In the genomic region with DNA sequence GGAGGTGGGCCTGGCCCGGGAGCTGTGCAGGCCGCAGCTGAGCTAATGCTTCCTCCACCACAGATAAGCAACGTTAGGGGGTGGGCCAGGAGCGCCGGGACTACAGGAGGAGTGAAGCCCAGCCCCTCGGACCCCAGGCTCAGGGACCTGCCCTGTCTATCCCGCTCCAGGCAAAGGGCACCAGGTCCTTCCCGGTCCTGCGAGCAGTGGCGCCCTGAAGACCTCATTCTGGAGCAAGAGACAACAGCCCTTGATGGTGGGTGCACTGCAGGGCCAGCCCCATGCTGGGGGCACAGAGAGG, we compare ENCODE assay signal across 33 cellular contexts. TPM values are rescaled to one million over a fixed set of nuclear protein-coding genes. Genes with fewer than 3 reads are reported as not detected.
"Had no signal": no experiment of that assay in that cellular context is flagged by ENCODE, and none has a peak within 500 bp of the region (broad histone marks: within the 10 kb centered on the region; RNA-seq: fewer than 3 reads in every experiment).

No MANE protein-coding gene starts in this region.

- H3K4me3 ChIP-seq: neural progenitor cell, ovary, prostate gland, right atrium auricular region, right lobe of liver, skin epidermis, smooth muscle cell, spleen, suprapubic skin, testis, tibial artery, transverse colon, upper lobe of right lung, uterus had no signal

- ATAC-seq: naive thymus-derived CD4-positive, alpha-beta T cell; right lobe of liver; stimulated activated memory B cell treated with anti-CD40 and anti-IgM and Interleukin-4, amounts not matched to agents 10 μg/mL and 1 μg/mL and 100 μg/mL, for 72 hours; stimulated activated naive CD8-positive, alpha-beta T cell treated with anti-CD3 and anti-CD28 coated beads, Interleukin-15, Interleukin-2, amounts not matched to agents 100 U/mL and 50 U/mL, for 24 hours; upper lobe of right lung had no signal

- H3K36me3 ChIP-seq: neural progenitor cell, ovary, prostate gland, right atrium auricular region, right lobe of liver, transverse colon, upper lobe of right lung, uterus had no signal

- H3K27ac ChIP-seq: neural progenitor cell, ovary, parathyroid adenoma, prostate gland, right atrium auricular region, right lobe of liver, skin epidermis, spleen, suprapubic skin, testis, tibial artery, transverse colon, upper lobe of right lung, uterus had no signal

- H3K27me3 ChIP-seq: neural progenitor cell, ovary, right atrium auricular region, right lobe of liver, spleen, suprapubic skin, testis, tibial artery, transverse colon, upper lobe of right lung, uterus had no signal

- H3K4me1 ChIP-seq: neural progenitor cell, parathyroid adenoma, prostate gland, right atrium auricular region, right lobe of liver, spleen, suprapubic skin, testis, tibial artery, transverse colon, upper lobe of right lung, uterus had no signal

- DNase-seq: naive thymus-derived CD4-positive, alpha-beta T cell; natural killer cell; occipital lobe; ovary; retina; stimulated activated CD4-positive, alpha-beta T cell treated with anti-CD3 and anti-CD28 coated beads, Interleukin-12 subunit alpha, Interleukin-12 subunit beta, amount 100 ng/mL, for 4 hours; stimulated activated CD4-positive, alpha-beta T cell treated with anti-CD3 and anti-CD28 coated beads, Interleukin-1b, Interleukin-23, amount 100 ng/mL, for 48 hours; stimulated activated CD4-positive, alpha-beta T cell treated with anti-CD3 and anti-CD28 coated beads, Interleukin-4, amount 100 ng/mL, for 1 hour; stimulated activated CD4-positive, alpha-beta T cell treated with anti-CD3 and anti-CD28 coated beads, Interleukin-4, amount 100 ng/mL, for 4 hours; stimulated activated CD8-positive, alpha-beta memory T cell treated with anti-CD3 and anti-CD28 coated beads, Interleukin-4, amount 100 ng/mL, for 48 hours; stimulated activated naive CD4-positive, alpha-beta T cell; stimulated activated naive CD8-positive, alpha-beta T cell treated with anti-CD3 and anti-CD28 coated beads, Interleukin-15, amount 100 ng/mL, for 72 hours; stimulated activated naive CD8-positive, alpha-beta T cell treated with anti-CD3 and anti-CD28 coated beads, Interleukin-15, Interleukin-2, amounts not matched to agents 100 U/mL and 50 U/mL, for 24 hours; substantia nigra; testis; tibial artery; transverse colon; upper lobe of right lung; uterus had no signal

- H3K9me3 ChIP-seq: ovary, prostate gland, right atrium auricular region, right lobe of liver, spleen, suprapubic skin, testis, tibial artery, transverse colon, upper lobe of right lung, uterus had no signal

RNA-seq across cellular contexts. Expression of gene TREX2, which starts 0.7 kb away (rescaled TPM):
- total RNA-seq: occipital lobe had no signal
- polyA plus RNA-seq: neural cell had no signal

RNA-seq across cellular contexts. Expression of gene ZFP92, which starts 35.3 kb away (rescaled TPM):
- total RNA-seq: osteoblast had no signal
- polyA plus RNA-seq: neural cell had no signal

RNA-seq across cellular contexts. Expression of gene PNMA6E, which starts 45.4 kb away (rescaled TPM):
- total RNA-seq: naive thymus-derived CD4-positive, alpha-beta T cell; natural killer cell; occipital lobe; osteoblast; pulmonary artery endothelial cell; right atrium auricular region; right lobe of liver; smooth muscle cell; spleen; transverse colon; urinary bladder; uterus had no signal
- polyA plus RNA-seq: naive thymus-derived CD4-positive, alpha-beta T cell; neural cell; smooth muscle cell; spleen; urinary bladder had no signal

RNA-seq across cellular contexts. Expression of gene BGN, which starts 48.2 kb away (rescaled TPM):
- total RNA-seq: naive thymus-derived CD4-positive, alpha-beta T cell; natural killer cell had no signal
- polyA plus RNA-seq: naive thymus-derived CD4-positive, alpha-beta T cell; neural cell had no signal
